Comparison of ENCODE assay signal across 1 cellular context in the genomic region with DNA sequence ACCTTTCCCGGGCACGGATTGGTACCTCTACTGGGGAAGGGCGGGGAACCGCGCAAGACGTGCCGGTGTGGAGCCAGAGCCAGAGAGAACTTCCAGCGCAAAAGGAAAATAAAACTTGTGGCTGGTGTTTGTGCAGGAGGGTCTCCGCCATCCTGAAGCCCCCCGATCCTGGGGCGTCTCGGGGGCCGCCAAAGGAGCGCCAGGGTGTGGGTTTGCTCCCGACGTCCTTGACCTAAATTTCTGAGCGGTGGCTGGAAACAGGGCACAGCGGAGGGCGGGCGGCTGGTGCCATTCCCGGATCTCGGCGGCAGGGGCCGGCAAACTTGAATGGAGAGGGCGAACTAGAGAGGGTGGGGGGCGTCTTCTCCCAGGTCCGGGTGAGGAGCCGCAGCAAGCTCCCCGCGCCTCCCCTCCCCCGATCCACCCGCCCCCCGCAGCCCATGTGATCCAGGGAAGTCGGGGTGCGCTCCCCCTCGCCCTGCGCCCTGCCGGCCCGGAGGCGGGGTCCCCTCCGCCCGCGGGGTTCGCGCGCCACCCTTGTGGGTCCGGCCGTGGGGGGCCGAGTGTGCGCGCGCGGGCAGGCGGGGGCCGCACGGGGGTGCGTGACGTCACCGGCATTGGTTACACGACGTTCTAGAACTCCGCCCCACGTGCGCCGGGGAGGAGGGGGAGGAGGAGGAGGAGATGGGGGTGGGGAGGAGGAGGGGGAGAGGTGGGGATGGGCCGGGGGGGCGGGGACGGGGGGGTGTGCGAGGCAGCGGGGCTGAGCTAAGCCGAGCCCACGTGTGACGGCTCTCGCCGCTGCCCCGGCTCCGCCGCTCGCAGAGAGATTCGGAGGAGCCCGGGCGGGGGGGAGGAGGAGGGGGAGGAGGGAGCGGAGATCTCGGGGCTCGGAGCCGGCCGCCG.
TF ChIP-seq lines count a peak whose summit lies in the region.

A gene (plus strand): TSS at position 748 of the 906 bp plus-strand sequence. CDS start 220 bp downstream, outside the sequence.

TF ChIP-seq in HepG2, 621 proteins besides CTCF, POLR2A, EP300 and RAD21 (continued from another document and continues in another):
- TF ChIP-seq, protein P1, sequence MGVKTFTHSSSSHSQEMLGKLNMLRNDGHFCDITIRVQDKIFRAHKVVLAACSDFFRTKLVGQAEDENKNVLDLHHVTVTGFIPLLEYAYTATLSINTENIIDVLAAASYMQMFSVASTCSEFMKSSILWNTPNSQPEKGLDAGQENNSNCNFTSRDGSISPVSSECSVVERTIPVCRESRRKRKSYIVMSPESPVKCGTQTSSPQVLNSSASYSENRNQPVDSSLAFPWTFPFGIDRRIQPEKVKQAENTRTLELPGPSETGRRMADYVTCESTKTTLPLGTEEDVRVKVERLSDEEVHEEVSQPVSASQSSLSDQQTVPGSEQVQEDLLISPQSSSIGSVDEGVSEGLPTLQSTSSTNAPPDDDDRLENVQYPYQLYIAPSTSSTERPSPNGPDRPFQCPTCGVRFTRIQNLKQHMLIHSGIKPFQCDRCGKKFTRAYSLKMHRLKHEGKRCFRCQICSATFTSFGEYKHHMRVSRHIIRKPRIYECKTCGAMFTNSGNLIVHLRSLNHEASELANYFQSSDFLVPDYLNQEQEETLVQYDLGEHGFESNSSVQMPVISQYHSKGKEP (CRISPR knock-in tag; IDR thresholded peaks at IDR 0.05) = no peak
- TF ChIP-seq AGO2 (optimal IDR thresholded peaks at IDR 0.05; ENCODE audit: low read depth, low read length) (peak; percentile 35), RFXANK (CRISPR knock-in tag; IDR thresholded peaks at IDR 0.05) (no peak), HMGA1 (CRISPR knock-in tag; conservative IDR thresholded peaks at IDR 0.05) (no peak), CREM (IDR thresholded peaks at IDR 0.05) (peak; percentile 41; the same call in 1 of the 2 replicates), CREM (CRISPR knock-in tag; IDR thresholded peaks at IDR 0.05) (no peak), ZNF709 (CRISPR knock-in tag; IDR thresholded peaks at IDR 0.05) (0 out of 2 replicates have a peak, but pooled peaks have one; percentile 41), RFX5 (IDR thresholded peaks at IDR 0.05; ENCODE audit: low read depth, low read length) (0 out of 2 replicates have a peak, but pooled peaks have one; percentile 25), CREB1 (IDR thresholded peaks at IDR 0.05) (peak; percentile 97), CREB1 (CRISPR knock-in tag; IDR thresholded peaks at IDR 0.05) (no peak), MYC (CRISPR knock-in tag; IDR thresholded peaks at IDR 0.05; ENCODE audit: borderline replicate concordance) (peak; percentile 25; the same call in 1 of the 2 replicates), YY1 (IDR thresholded peaks at IDR 0.05; ENCODE audit: insufficient read depth, insufficient replicate concordance, low read depth, low read length) (peak; percentile 5), TMF1 (CRISPR knock-in tag; IDR thresholded peaks at IDR 0.05; ENCODE audit: low read depth) (peak; percentile 84; the same call in 1 of the 2 replicates), ZSCAN31 (CRISPR knock-in tag; IDR thresholded peaks at IDR 0.05; ENCODE audit: low read depth) (0 out of 2 replicates have a peak, but pooled peaks have one; percentile 49), ELF4 (CRISPR knock-in tag; IDR thresholded peaks at IDR 0.05; ENCODE audit: borderline replicate concordance) (0 out of 2 replicates have a peak, but pooled peaks have one; percentile 27), SP1 (IDR thresholded peaks at IDR 0.05) (no peak), SP1 (CRISPR knock-in tag; IDR thresholded peaks at IDR 0.05) (peak; percentile 50; the same call in 1 of the 2 replicates), RBM39 (IDR thresholded peaks at IDR 0.05; ENCODE audit: low read depth, low read length, poor library complexity, severe bottlenecking) (peak; percentile 69), HDAC2 (CRISPR knock-in tag; IDR thresholded peaks at IDR 0.05) (0 out of 2 replicates have a peak, but pooled peaks have one; percentile 9), ZBTB7B (CRISPR knock-in tag; IDR thresholded peaks at IDR 0.05) (peak; percentile 92), GPN1 (CRISPR knock-in tag; IDR thresholded peaks at IDR 0.05; ENCODE audit: borderline replicate concordance) (no peak), ZNF788 (CRISPR knock-in tag; IDR thresholded peaks at IDR 0.05; ENCODE audit: borderline replicate concordance) (peak; percentile 59; the same call in 1 of the 2 replicates), SNAPC2 (CRISPR knock-in tag; IDR thresholded peaks at IDR 0.05) (no peak), ZNF891 (CRISPR knock-in tag; IDR thresholded peaks at IDR 0.05) (0 out of 2 replicates have a peak, but pooled peaks have one; percentile 34), ZNF12 (CRISPR knock-in tag; IDR thresholded peaks at IDR 0.05) (no peak), ZNF335 (CRISPR knock-in tag; IDR thresholded peaks at IDR 0.05) (no peak), KLF16 (CRISPR knock-in tag; IDR thresholded peaks at IDR 0.05) (peak in 1 of 2 experiments; percentile 15; a peak in 2 of 4 replicates), SUZ12 (IDR thresholded peaks at IDR 0.05; ENCODE audit: low read depth, low read length) (no peak), ZFP82 (CRISPR knock-in tag; IDR thresholded peaks at IDR 0.05; ENCODE audit: borderline replicate concordance) (peak; percentile 49; the same call in 1 of the 2 replicates), REPIN1 (CRISPR knock-in tag; IDR thresholded peaks at IDR 0.05; ENCODE audit: borderline replicate concordance, low read depth) (0 out of 2 replicates have a peak, but pooled peaks have one; percentile 38), ZIK1 (CRISPR knock-in tag; IDR thresholded peaks at IDR 0.05; ENCODE audit: borderline replicate concordance, low read depth) (no peak), POLR2G (IDR thresholded peaks at IDR 0.05; ENCODE audit: low read depth, low read length) (peak; percentile 34; the same call in 1 of the 2 replicates), ASH2L (IDR thresholded peaks at IDR 0.05; ENCODE audit: insufficient read length, low read depth, low read length) (peak; percentile 56), KDM5A (IDR thresholded peaks at IDR 0.05; ENCODE audit: borderline replicate concordance, low read length) (0 out of 2 replicates have a peak, but pooled peaks have one; percentile 8), LCORL (IDR thresholded peaks at IDR 0.05) (no peak), LCORL (CRISPR knock-in tag; IDR thresholded peaks at IDR 0.05) (0 out of 2 replicates have a peak, but pooled peaks have one; percentile 34), TOPORS (CRISPR knock-in tag; IDR thresholded peaks at IDR 0.05) (0 out of 2 replicates have a peak, but pooled peaks have one; percentile 39), FOXK2 (IDR thresholded peaks at IDR 0.05) (no peak), ZNF431 (CRISPR knock-in tag; IDR thresholded peaks at IDR 0.05; ENCODE audit: borderline replicate concordance, low read depth) (no peak), SPEN (CRISPR knock-in tag; IDR thresholded peaks at IDR 0.05; ENCODE audit: low read depth) (peak; percentile 30; the same call in 1 of the 2 replicates), KDM4B (CRISPR knock-in tag; IDR thresholded peaks at IDR 0.05) (no peak), TEAD3 (CRISPR knock-in tag; optimal IDR thresholded peaks at IDR 0.05; ENCODE audit: borderline replicate concordance) (no peak), HIVEP1 (CRISPR knock-in tag; IDR thresholded peaks at IDR 0.05) (no peak), AGO1 (IDR thresholded peaks at IDR 0.05; ENCODE audit: low read depth, low read length, poor library complexity, severe bottlenecking) (no peak), HOXD1 (CRISPR knock-in tag; IDR thresholded peaks at IDR 0.05) (no peak), JUN (CRISPR knock-in tag; IDR thresholded peaks at IDR 0.05) (peak; percentile 41; the same call in 1 of the 2 replicates), ZNF235 (CRISPR knock-in tag; IDR thresholded peaks at IDR 0.05; ENCODE audit: borderline replicate concordance) (0 out of 2 replicates have a peak, but pooled peaks have one; percentile 46), ZEB1 (IDR thresholded peaks at IDR 0.05; ENCODE audit: insufficient replicate concordance, low read depth) (peak; percentile 25), ZNF552 (CRISPR knock-in tag; IDR thresholded peaks at IDR 0.05; ENCODE audit: borderline replicate concordance) (no peak), CBFB (CRISPR knock-in tag; IDR thresholded peaks at IDR 0.05) (0 out of 2 replicates have a peak, but pooled peaks have one; percentile 26), ARNTL (CRISPR knock-in tag; IDR thresholded peaks at IDR 0.05) (peak; percentile 14; the same call in 1 of the 2 replicates), ZNF446 (CRISPR knock-in tag; IDR thresholded peaks at IDR 0.05) (peak; percentile 53; the same call in 1 of the 2 replicates)
- TF ChIP-seq, protein P2, sequence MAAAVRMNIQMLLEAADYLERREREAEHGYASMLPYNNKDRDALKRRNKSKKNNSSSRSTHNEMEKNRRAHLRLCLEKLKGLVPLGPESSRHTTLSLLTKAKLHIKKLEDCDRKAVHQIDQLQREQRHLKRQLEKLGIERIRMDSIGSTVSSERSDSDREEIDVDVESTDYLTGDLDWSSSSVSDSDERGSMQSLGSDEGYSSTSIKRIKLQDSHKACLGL (CRISPR knock-in tag; IDR thresholded peaks at IDR 0.05) = 0 out of 2 replicates have a peak, but pooled peaks have one; percentile 25
- TF ChIP-seq, protein P3, sequence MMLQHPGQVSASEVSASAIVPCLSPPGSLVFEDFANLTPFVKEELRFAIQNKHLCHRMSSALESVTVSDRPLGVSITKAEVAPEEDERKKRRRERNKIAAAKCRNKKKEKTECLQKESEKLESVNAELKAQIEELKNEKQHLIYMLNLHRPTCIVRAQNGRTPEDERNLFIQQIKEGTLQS (CRISPR knock-in tag; IDR thresholded peaks at IDR 0.05) = peak; percentile 53
- TF ChIP-seq, protein P4, sequence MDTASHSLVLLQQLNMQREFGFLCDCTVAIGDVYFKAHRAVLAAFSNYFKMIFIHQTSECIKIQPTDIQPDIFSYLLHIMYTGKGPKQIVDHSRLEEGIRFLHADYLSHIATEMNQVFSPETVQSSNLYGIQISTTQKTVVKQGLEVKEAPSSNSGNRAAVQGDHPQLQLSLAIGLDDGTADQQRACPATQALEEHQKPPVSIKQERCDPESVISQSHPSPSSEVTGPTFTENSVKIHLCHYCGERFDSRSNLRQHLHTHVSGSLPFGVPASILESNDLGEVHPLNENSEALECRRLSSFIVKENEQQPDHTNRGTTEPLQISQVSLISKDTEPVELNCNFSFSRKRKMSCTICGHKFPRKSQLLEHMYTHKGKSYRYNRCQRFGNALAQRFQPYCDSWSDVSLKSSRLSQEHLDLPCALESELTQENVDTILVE (CRISPR knock-in tag; IDR thresholded peaks at IDR 0.05) = no peak
- TF ChIP-seq, protein P5, sequence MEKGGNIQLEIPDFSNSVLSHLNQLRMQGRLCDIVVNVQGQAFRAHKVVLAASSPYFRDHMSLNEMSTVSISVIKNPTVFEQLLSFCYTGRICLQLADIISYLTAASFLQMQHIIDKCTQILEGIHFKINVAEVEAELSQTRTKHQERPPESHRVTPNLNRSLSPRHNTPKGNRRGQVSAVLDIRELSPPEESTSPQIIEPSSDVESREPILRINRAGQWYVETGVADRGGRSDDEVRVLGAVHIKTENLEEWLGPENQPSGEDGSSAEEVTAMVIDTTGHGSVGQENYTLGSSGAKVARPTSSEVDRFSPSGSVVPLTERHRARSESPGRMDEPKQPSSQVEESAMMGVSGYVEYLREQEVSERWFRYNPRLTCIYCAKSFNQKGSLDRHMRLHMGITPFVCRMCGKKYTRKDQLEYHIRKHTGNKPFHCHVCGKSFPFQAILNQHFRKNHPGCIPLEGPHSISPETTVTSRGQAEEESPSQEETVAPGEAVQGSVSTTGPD (CRISPR knock-in tag; IDR thresholded peaks at IDR 0.05) = no peak
- TF ChIP-seq, protein P6, sequence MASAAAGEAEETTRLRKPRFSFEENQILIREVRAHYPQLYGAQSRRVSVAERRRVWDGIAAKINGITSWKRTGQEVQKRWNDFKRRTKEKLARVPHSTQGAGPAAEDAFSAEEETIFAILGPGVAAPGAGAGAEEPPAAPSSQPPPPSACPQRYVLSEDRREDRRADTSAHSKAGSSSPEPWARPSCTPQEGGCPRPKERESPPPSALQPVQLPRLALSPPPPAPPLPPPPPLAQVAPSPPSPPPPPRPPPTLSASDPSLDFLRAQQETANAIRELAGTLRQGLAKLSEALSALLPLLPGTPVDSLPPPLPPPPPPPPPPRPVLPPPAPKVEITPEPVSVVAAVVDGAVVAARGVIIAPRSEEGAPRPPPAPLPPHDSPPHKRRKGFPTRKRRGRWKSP (CRISPR knock-in tag; IDR thresholded peaks at IDR 0.05) = 0 out of 2 replicates have a peak, but pooled peaks have one; percentile 59
- TF ChIP-seq, protein P7, sequence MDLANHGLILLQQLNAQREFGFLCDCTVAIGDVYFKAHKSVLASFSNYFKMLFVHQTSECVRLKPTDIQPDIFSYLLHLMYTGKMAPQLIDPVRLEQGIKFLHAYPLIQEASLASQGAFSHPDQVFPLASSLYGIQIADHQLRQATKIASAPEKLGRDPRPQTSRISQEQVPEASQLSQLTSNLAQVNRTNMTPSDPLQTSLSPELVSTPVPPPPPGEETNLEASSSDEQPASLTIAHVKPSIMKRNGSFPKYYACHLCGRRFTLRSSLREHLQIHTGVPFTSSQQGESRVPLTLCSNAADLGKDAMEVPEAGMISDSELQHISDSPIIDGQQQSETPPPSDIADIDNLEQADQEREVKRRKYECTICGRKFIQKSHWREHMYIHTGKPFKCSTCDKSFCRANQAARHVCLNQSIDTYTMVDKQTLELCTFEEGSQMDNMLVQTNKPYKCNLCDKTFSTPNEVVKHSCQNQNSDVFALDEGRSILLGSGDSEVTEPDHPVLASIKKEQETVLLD (CRISPR knock-in tag; IDR thresholded peaks at IDR 0.05; ENCODE audit: low read depth) = peak; percentile 51; the same call in 1 of the 2 replicates
- TF ChIP-seq, protein P8, sequence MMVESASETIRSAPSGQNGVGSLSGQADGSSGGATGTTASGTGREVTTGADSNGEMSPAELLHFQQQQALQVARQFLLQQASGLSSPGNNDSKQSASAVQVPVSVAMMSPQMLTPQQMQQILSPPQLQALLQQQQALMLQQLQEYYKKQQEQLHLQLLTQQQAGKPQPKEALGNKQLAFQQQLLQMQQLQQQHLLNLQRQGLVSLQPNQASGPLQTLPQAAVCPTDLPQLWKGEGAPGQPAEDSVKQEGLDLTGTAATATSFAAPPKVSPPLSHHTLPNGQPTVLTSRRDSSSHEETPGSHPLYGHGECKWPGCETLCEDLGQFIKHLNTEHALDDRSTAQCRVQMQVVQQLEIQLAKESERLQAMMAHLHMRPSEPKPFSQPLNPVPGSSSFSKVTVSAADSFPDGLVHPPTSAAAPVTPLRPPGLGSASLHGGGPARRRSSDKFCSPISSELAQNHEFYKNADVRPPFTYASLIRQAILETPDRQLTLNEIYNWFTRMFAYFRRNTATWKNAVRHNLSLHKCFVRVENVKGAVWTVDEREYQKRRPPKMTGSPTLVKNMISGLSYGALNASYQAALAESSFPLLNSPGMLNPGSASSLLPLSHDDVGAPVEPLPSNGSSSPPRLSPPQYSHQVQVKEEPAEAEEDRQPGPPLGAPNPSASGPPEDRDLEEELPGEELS (CRISPR knock-in tag; IDR thresholded peaks at IDR 0.05) = peak; percentile 2; the same call in 1 of the 2 replicates
- TF ChIP-seq, protein P9, sequence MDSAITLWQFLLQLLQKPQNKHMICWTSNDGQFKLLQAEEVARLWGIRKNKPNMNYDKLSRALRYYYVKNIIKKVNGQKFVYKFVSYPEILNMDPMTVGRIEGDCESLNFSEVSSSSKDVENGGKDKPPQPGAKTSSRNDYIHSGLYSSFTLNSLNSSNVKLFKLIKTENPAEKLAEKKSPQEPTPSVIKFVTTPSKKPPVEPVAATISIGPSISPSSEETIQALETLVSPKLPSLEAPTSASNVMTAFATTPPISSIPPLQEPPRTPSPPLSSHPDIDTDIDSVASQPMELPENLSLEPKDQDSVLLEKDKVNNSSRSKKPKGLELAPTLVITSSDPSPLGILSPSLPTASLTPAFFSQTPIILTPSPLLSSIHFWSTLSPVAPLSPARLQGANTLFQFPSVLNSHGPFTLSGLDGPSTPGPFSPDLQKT (CRISPR knock-in tag; IDR thresholded peaks at IDR 0.05; ENCODE audit: borderline replicate concordance) = no peak
